17 cellular contexts compared by ENCODE assay signal in genomic region chr10:112622786-112623185, GRCh38.
"Had no signal": no experiment of that assay in that cellular context is flagged by ENCODE, and none has a peak within 500 bp of the region (broad histone marks: within the 10 kb centered on the region; RNA-seq: fewer than 3 reads in every experiment).

No MANE protein-coding gene starts in this region.

- H3K4me3 Mint-ChIP-seq: activated naive CD8-positive, alpha-beta T cell treated with anti-CD3 and anti-CD28 coated beads for 36 hours had no signal

- H3K27me3 Mint-ChIP-seq: activated naive CD8-positive, alpha-beta T cell treated with anti-CD3 and anti-CD28 coated beads for 36 hours had no signal

- H3K4me1 Mint-ChIP-seq: activated naive CD8-positive, alpha-beta T cell treated with anti-CD3 and anti-CD28 coated beads for 36 hours had no signal

- H3K27me3 ChIP-seq: ascending aorta, gastroesophageal sphincter, neutrophil, right atrium auricular region, transverse colon had no signal

- H3K4me3 ChIP-seq: ascending aorta, gastroesophageal sphincter, lung, right atrium auricular region, transverse colon had no signal

- H3K36me3 ChIP-seq: ascending aorta, gastroesophageal sphincter, neutrophil, right atrium auricular region, transverse colon had no signal

- H3K27ac Mint-ChIP-seq: activated naive CD8-positive, alpha-beta T cell treated with anti-CD3 and anti-CD28 coated beads for 36 hours had no signal

- H3K9me3 Mint-ChIP-seq: activated naive CD8-positive, alpha-beta T cell treated with anti-CD3 and anti-CD28 coated beads for 36 hours had no signal

- ATAC-seq: activated CD4-positive, CD25-positive, alpha-beta regulatory T cell treated with anti-CD3 and anti-CD28 coated beads, Interleukin-2, amount 50 U/mL, for 24 hours; esophagus mucosa; gastroesophageal sphincter; left colon had no signal

- DNase-seq: activated CD4-positive, alpha-beta T cell treated with anti-CD3 and anti-CD28 coated beads, Interleukin-2, amount 50 U/mL, for 1 hour; activated CD8-positive, alpha-beta memory T cell treated with anti-CD3 and anti-CD28 coated beads for 24 hours; activated gamma-delta T cell treated with Interleukin-2 at 50 U/mL for 16 hours; activated naive CD8-positive, alpha-beta T cell treated with anti-CD3 and anti-CD28 coated beads for 36 hours; left colon; small intestine; stimulated activated CD4-positive, alpha-beta T cell treated with anti-CD3 and anti-CD28 coated beads, Interleukin-4, amount 100 ng/mL, for 24 hours; stimulated activated naive CD4-positive, alpha-beta T cell; T1000; transverse colon had no signal

- H3K4me1 ChIP-seq: right atrium auricular region had no signal

- H3K9me3 ChIP-seq: ascending aorta, gastroesophageal sphincter, neutrophil, right atrium auricular region, transverse colon had no signal

- H3K27ac ChIP-seq: ascending aorta, neutrophil had no signal
